Comparison of ENCODE assay signal across 8 cellular contexts in the genomic region with DNA sequence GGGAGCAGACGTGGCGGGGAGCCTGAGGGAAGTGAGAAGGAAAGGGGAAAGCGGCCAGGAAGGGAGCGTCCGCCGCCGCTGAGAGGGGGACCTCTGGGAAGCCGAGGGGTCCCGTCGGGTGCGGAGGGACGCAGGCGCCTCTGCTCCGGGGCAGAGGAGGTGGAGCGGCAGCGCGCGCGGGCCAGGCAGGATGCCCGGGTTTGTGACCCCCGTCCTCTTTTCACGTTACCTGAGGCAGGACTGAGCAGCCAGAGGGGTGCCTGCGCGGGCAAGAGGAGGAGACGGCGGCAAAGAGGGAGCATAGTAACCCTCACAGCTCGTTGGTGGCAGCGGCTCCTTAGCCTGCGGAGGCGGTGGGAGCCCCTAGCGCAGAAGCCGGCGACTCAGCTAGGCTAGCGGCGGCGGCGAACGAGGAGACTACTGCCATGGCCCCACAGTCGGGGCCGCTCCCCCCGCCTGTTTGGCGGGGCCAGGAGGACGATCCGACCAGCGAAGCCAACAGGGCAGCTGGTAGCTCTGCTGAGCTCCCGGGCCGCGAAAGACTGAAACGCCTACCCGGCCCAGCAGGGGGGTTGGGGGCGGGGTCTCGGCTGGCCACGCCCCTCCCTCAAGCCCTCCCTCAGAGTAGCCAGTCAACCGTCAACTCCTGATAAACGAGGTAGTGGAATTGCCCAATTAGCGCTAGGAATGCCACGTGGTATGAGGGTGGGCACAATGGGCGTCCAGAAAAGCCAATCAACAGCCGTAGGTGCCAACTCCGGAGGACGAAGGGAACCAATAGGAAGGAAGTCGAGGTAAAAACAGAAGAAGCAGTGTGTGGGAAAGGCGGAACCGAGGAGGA.
DNase-seq lines count a peak whose midpoint lies in the region; ATAC-seq and TF ChIP-seq lines count a peak whose summit lies in the region.

A gene with protein sequence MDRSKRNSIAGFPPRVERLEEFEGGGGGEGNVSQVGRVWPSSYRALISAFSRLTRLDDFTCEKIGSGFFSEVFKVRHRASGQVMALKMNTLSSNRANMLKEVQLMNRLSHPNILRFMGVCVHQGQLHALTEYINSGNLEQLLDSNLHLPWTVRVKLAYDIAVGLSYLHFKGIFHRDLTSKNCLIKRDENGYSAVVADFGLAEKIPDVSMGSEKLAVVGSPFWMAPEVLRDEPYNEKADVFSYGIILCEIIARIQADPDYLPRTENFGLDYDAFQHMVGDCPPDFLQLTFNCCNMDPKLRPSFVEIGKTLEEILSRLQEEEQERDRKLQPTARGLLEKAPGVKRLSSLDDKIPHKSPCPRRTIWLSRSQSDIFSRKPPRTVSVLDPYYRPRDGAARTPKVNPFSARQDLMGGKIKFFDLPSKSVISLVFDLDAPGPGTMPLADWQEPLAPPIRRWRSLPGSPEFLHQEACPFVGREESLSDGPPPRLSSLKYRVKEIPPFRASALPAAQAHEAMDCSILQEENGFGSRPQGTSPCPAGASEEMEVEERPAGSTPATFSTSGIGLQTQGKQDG (minus strand): TSS at position 541 of the 841 bp plus-strand sequence. CDS start 33,378 bp downstream, outside the sequence.

- H3K27ac ChIP-seq in C4-2B, result peak within 1 kb of the TSS; percentile 60

- ATAC-seq in GM19328 (IDR thresholded peaks at IDR 0.05; ENCODE audit: unreplicated experiment) (peak; percentile 87), HG03460 (IDR thresholded peaks at IDR 0.05; ENCODE audit: unreplicated experiment) (peak; percentile 84)

- TF ChIP-seq CTCF in C4-2B (conservative IDR thresholded peaks at IDR 0.05), result no peak

- DNase-seq in NCI-H524 (lab: John Stamatoyannopoulos, UW) (peak; percentile 99 to 100), dedifferentiated amniotic fluid mesenchymal stem cell (ENCODE audit: extremely low spot score) (peak; percentile 97), left kidney (ENCODE audit: low read depth, low spot score) (peak; percentile 100)
- DNase-seq in activated CD4-positive, alpha-beta T cell treated with anti-CD3 and anti-CD28 coated beads for 48 hours, result peak; percentile 95
- DNase-seq in stimulated activated CD4-positive, alpha-beta T cell treated with anti-CD3 and anti-CD28 coated beads, Interleukin-1b, Interleukin-23, amount 100 ng/mL, for 48 hours, result peak; percentile 97

Comparison
In these comparisons a context has a peak if more than half of its experiments do, and no peak if none do; other contexts are left out.
1. Peak in every context shown above with its lines: DNase-seq, ATAC-seq and H3K27ac ChIP-seq.